In genomic region chr3:124132813-124133212, GRCh38 we compare ENCODE assay signal across 30 cellular contexts.
"Had no signal": no experiment of that assay in that cellular context is flagged by ENCODE, and none has a peak within 500 bp of the region (broad histone marks: within the 10 kb centered on the region; RNA-seq: fewer than 3 reads in every experiment).

No MANE protein-coding gene starts in this region.

- H3K27ac Mint-ChIP-seq: activated CD4-positive, alpha-beta memory T cell treated with anti-CD3 and anti-CD28 coated beads, Interleukin-2, amount 10 ng/mL, durations not matched to agents 7 days and 5 days; activated CD4-positive, alpha-beta T cell treated with anti-CD3 and anti-CD28 coated beads, Interleukin-2, amount 10 ng/mL, durations not matched to agents 7 days and 5 days; activated naive CD4-positive, alpha-beta T cell treated with anti-CD3 and anti-CD28 coated beads, Interleukin-2, amount 10 ng/mL, durations not matched to agents 7 days and 5 days; activated naive CD8-positive, alpha-beta T cell treated with anti-CD3 and anti-CD28 coated beads, Interleukin-2, amount 10 ng/mL, durations not matched to agents 7 days and 5 days; activated T-cell treated with anti-CD3 and anti-CD28 coated beads, Interleukin-2, amount 50 U/mL, for 24 hours; naive thymus-derived CD8-positive, alpha-beta T cell; neural progenitor cell; stimulated activated naive B cell treated with anti-CD40 and anti-IgM and Interleukin-4, amounts not matched to agents 10 μg/mL and 1 μg/mL and 100 μg/mL, for 72 hours; T-helper 1 cell treated with Interleukin-12 subunit alpha and Interleukin-12 subunit beta and Interleukin-4 antibody, amounts not matched to agents 30 μg/mL and 1 μg/mL, for 36 hours; type B pancreatic cell had no signal

- H3K9me3 Mint-ChIP-seq: activated CD4-positive, alpha-beta memory T cell treated with anti-CD3 and anti-CD28 coated beads, Interleukin-2, amount 10 ng/mL, durations not matched to agents 7 days and 5 days; activated CD4-positive, alpha-beta T cell treated with anti-CD3 and anti-CD28 coated beads, Interleukin-2, amount 10 ng/mL, durations not matched to agents 7 days and 5 days; activated naive CD4-positive, alpha-beta T cell treated with anti-CD3 and anti-CD28 coated beads, Interleukin-2, amount 10 ng/mL, durations not matched to agents 7 days and 5 days; activated naive CD8-positive, alpha-beta T cell treated with anti-CD3 and anti-CD28 coated beads, Interleukin-2, amount 10 ng/mL, durations not matched to agents 7 days and 5 days; activated T-cell treated with anti-CD3 and anti-CD28 coated beads, Interleukin-2, amount 50 U/mL, for 24 hours; central memory CD8-positive, alpha-beta T cell; neural progenitor cell; stimulated activated naive B cell treated with anti-CD40 and anti-IgM and Interleukin-4, amounts not matched to agents 10 μg/mL and 1 μg/mL and 100 μg/mL, for 72 hours; T-helper 1 cell treated with Interleukin-12 subunit alpha and Interleukin-12 subunit beta and Interleukin-4 antibody, amounts not matched to agents 30 μg/mL and 1 μg/mL, for 36 hours had no signal

- H3K27me3 Mint-ChIP-seq: activated CD4-positive, alpha-beta memory T cell treated with anti-CD3 and anti-CD28 coated beads, Interleukin-2, amount 10 ng/mL, durations not matched to agents 7 days and 5 days; type B pancreatic cell had no signal

- ATAC-seq: lower lobe of right lung; naive thymus-derived CD8-positive, alpha-beta T cell; right lobe of liver; stimulated activated naive B cell treated with anti-CD40 and anti-IgM and Interleukin-4, amounts not matched to agents 10 μg/mL and 1 μg/mL and 100 μg/mL, for 72 hours had no signal

- H3K4me1 Mint-ChIP-seq: activated CD4-positive, alpha-beta memory T cell treated with anti-CD3 and anti-CD28 coated beads, Interleukin-2, amount 10 ng/mL, durations not matched to agents 7 days and 5 days; activated CD4-positive, alpha-beta T cell treated with anti-CD3 and anti-CD28 coated beads, Interleukin-2, amount 10 ng/mL, durations not matched to agents 7 days and 5 days; activated naive CD4-positive, alpha-beta T cell treated with anti-CD3 and anti-CD28 coated beads, Interleukin-2, amount 10 ng/mL, durations not matched to agents 7 days and 5 days; activated naive CD8-positive, alpha-beta T cell treated with anti-CD3 and anti-CD28 coated beads, Interleukin-2, amount 10 ng/mL, durations not matched to agents 7 days and 5 days; central memory CD8-positive, alpha-beta T cell had no signal

- H3K4me3 ChIP-seq: breast epithelium, esophagus squamous epithelium, lower lobe of right lung, neural progenitor cell, right lobe of liver, stomach, suprapubic skin, vagina had no signal

- H3K27ac ChIP-seq: breast epithelium, esophagus squamous epithelium, lower lobe of right lung, neural progenitor cell, right lobe of liver, suprapubic skin, vagina had no signal

- H3K4me1 ChIP-seq: breast epithelium, esophagus squamous epithelium, lower lobe of right lung, neural progenitor cell, right lobe of liver, vagina had no signal

- H3K36me3 Mint-ChIP-seq: activated naive CD4-positive, alpha-beta T cell treated with anti-CD3 and anti-CD28 coated beads, Interleukin-2, amount 10 ng/mL, durations not matched to agents 7 days and 5 days; activated naive CD8-positive, alpha-beta T cell treated with anti-CD3 and anti-CD28 coated beads, Interleukin-2, amount 10 ng/mL, durations not matched to agents 7 days and 5 days; naive thymus-derived CD8-positive, alpha-beta T cell; neural progenitor cell; stimulated activated naive B cell treated with anti-CD40 and anti-IgM and Interleukin-4, amounts not matched to agents 10 μg/mL and 1 μg/mL and 100 μg/mL, for 72 hours had no signal

- H3K4me3 Mint-ChIP-seq: activated CD4-positive, alpha-beta memory T cell treated with anti-CD3 and anti-CD28 coated beads, Interleukin-2, amount 10 ng/mL, durations not matched to agents 7 days and 5 days; activated CD4-positive, alpha-beta T cell treated with anti-CD3 and anti-CD28 coated beads, Interleukin-2, amount 10 ng/mL, durations not matched to agents 7 days and 5 days; activated naive CD4-positive, alpha-beta T cell treated with anti-CD3 and anti-CD28 coated beads, Interleukin-2, amount 10 ng/mL, durations not matched to agents 7 days and 5 days; activated naive CD8-positive, alpha-beta T cell treated with anti-CD3 and anti-CD28 coated beads, Interleukin-2, amount 10 ng/mL, durations not matched to agents 7 days and 5 days; activated T-cell treated with anti-CD3 and anti-CD28 coated beads, Interleukin-2, amount 50 U/mL, for 24 hours; central memory CD8-positive, alpha-beta T cell; naive thymus-derived CD8-positive, alpha-beta T cell; neural progenitor cell; stimulated activated naive B cell treated with anti-CD40 and anti-IgM and Interleukin-4, amounts not matched to agents 10 μg/mL and 1 μg/mL and 100 μg/mL, for 72 hours; T-helper 1 cell treated with Interleukin-12 subunit alpha and Interleukin-12 subunit beta and Interleukin-4 antibody, amounts not matched to agents 30 μg/mL and 1 μg/mL, for 36 hours; type B pancreatic cell had no signal

- DNase-seq: activated CD4-positive, alpha-beta memory T cell treated with anti-CD3 and anti-CD28 coated beads, Interleukin-2, amount 10 ng/mL, durations not matched to agents 7 days and 5 days; activated CD4-positive, alpha-beta T cell treated with anti-CD3 and anti-CD28 coated beads, Interleukin-2, amount 10 ng/mL, durations not matched to agents 7 days and 5 days; activated CD4-positive, CD25-positive, alpha-beta regulatory T cell treated with anti-CD3 and anti-CD28 coated beads, Interleukin-2, amount 50 U/mL, for 72 hours; activated CD8-positive, alpha-beta memory T cell treated with anti-CD3 and anti-CD28 coated beads, Interleukin-2, amount 50 U/mL, for 48 hours; activated gamma-delta T cell; activated naive CD4-positive, alpha-beta T cell treated with anti-CD3 and anti-CD28 coated beads, Interleukin-2, amount 10 ng/mL, durations not matched to agents 7 days and 5 days; activated naive CD8-positive, alpha-beta T cell treated with anti-CD3 and anti-CD28 coated beads, Interleukin-2, amount 10 ng/mL, durations not matched to agents 7 days and 5 days; activated T-cell treated with anti-CD3 and anti-CD28 coated beads, Interleukin-2, amount 50 U/mL, for 24 hours; dermis blood vessel endothelial cell; effector CD4-positive, alpha-beta T cell; esophagus squamous epithelium; lower lobe of right lung; mesenchymal stem cell; naive thymus-derived CD8-positive, alpha-beta T cell; occipital lobe; posterior cingulate gyrus; right lobe of liver; small intestine; stimulated activated CD4-positive, alpha-beta T cell treated with anti-CD3 and anti-CD28 coated beads, Interleukin-2, amount 100 ng/mL, for 24 hours; stimulated activated naive B cell treated with anti-CD40 and anti-IgM and Interleukin-4, amounts not matched to agents 10 μg/mL and 1 μg/mL and 100 μg/mL, for 72 hours; stomach; SW 1271; T1000 had no signal

- H3K27me3 ChIP-seq: breast epithelium, esophagus squamous epithelium, neural progenitor cell, right lobe of liver, stomach, suprapubic skin, vagina had no signal

- H3K36me3 ChIP-seq: breast epithelium, esophagus squamous epithelium, lower lobe of right lung, neural progenitor cell, right lobe of liver, stomach, suprapubic skin, vagina had no signal

- H3K9me3 ChIP-seq: breast epithelium, esophagus squamous epithelium, lower lobe of right lung, right lobe of liver, stomach, suprapubic skin, vagina had no signal
